Comparison of ENCODE assay signal across 19 cellular contexts in the genomic region with DNA sequence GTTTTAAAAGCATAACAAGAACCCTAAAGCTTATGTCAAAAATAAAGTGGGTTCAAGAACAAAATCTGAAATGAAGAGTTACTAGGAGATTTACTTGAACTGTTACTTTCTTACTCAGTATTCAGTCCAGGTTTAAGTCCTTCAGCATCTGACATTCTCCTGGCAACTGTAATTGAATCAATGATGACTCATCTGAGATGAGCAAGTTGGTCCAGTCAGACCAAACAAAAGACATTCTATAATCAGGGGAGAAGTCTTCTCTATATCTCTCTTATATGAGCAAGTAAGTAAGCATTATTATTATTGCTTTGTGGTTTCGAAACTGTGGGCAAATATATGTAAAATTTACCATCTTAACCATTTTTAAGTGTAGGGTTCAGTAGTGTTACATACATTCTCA. TPM values are rescaled to one million over a fixed set of nuclear protein-coding genes. Genes with fewer than 3 reads are reported as not detected.
DNase-seq lines count a peak whose midpoint lies in the region; ATAC-seq and TF ChIP-seq lines count a peak whose summit lies in the region.
"Had no signal": no experiment of that assay in that cellular context is flagged by ENCODE, and none has a peak within 500 bp of the region (broad histone marks: within the 10 kb centered on the region; RNA-seq: fewer than 3 reads in every experiment).

No MANE protein-coding gene starts in this region.

- no peaks in the 10 kb centered on the region for H3K36me3 ChIP-seq in brain microvascular endothelial cell (replicated peaks)

- H3K4me3 ChIP-seq in AG10803 (ENCODE audit: low read length) (no peak overlapping the region), brain microvascular endothelial cell (ENCODE audit: low read depth, low read length) (no peak overlapping the region)
- H3K4me3 ChIP-seq: gastroesophageal sphincter, testis had no signal

- no peaks in the 10 kb centered on the region for H3K27me3 ChIP-seq in brain microvascular endothelial cell (replicated peaks)
- H3K27me3 ChIP-seq: gastroesophageal sphincter, testis had no signal

- no peak for ATAC-seq in HG02970 (IDR thresholded peaks at IDR 0.05; ENCODE audit: low FRiP score, unreplicated experiment)
- no peak for ATAC-seq in GM19397 (IDR thresholded peaks at IDR 0.05; ENCODE audit: unreplicated experiment)
- ATAC-seq: activated CD4-positive, CD25-positive, alpha-beta regulatory T cell treated with anti-CD3 and anti-CD28 coated beads, Interleukin-2, amount 50 U/mL, for 24 hours; gastroesophageal sphincter had no signal

- H3K27ac ChIP-seq in brain microvascular endothelial cell: no peak overlapping the region
- H3K27ac ChIP-seq: gastroesophageal sphincter, testis had no signal

- in situ Hi-C loops in brain microvascular endothelial cell (cut with HindIII; ENCODE audit: low pct_ligation_motif_present, low sequenced_read_pairs): no loop called here

- DNase-seq in AG10803 (ENCODE audit: low read depth) (peak; percentile 15), HT-29 (ENCODE audit: low spot score) (peak; percentile 8), brain microvascular endothelial cell (peak; percentile 41), hepatic stellate cell (ENCODE audit: low spot score) (peak; percentile 1), DMS153 (lab: John Stamatoyannopoulos, UW) (no peak)
- no peak for DNase-seq in effector CD8-positive, alpha-beta T cell (lab: John Stamatoyannopoulos, UW)
- DNase-seq: activated CD8-positive, alpha-beta memory T cell treated with anti-CD3 and anti-CD28 coated beads, Interleukin-2, amount 50 U/mL, for 48 hours; activated naive CD8-positive, alpha-beta T cell treated with anti-CD3 and anti-CD28 coated beads, Interleukin-2, amount 10 ng/mL, durations not matched to agents 7 days and 5 days; cortex of kidney; islet precursor cell; NCI-H1092 treated with DMSO at 0.1 percent for 48 hours; NCI-H345; posterior cingulate gyrus; T-helper 1 cell; testis had no signal

- TF ChIP-seq CTCF in AG10803 (conservative IDR thresholded peaks at IDR 0.05; ENCODE audit: low read length): no peak
- no peak for TF ChIP-seq CTCF in brain microvascular endothelial cell (IDR thresholded peaks at IDR 0.05; ENCODE audit: low read depth, low read length, missing control alignments)

RNA-seq across cellular contexts. Expression of a gene that starts 34.6 kb away (rescaled TPM):
- not detected in 2 replicates for total RNA-seq in HT-29 (2014; rRNA removed; shearing (Covaris generic))

Comparison
In these comparisons a context has a peak if more than half of its experiments do, and no peak if none do; other contexts are left out.
1. DNase-seq: peak in AG10803 (single experiment), HT-29 (single experiment), brain microvascular endothelial cell (single experiment) and hepatic stellate cell (single experiment); none in effector CD8-positive, alpha-beta T cell (single experiment) and DMS153 (single experiment).